33 cellular contexts compared by ENCODE assay signal in genomic region chr7:155396661-155397060, GRCh38.
"Had no signal": no experiment of that assay in that cellular context is flagged by ENCODE, and none has a peak within 500 bp of the region (broad histone marks: within the 10 kb centered on the region; RNA-seq: fewer than 3 reads in every experiment).

No MANE protein-coding gene starts in this region.

- H3K4me3 ChIP-seq: esophagus muscularis mucosa, gastrocnemius medialis had no signal

- H3K4me1 ChIP-seq: esophagus muscularis mucosa, foreskin keratinocyte, gastrocnemius medialis had no signal

- H3K4me1 Mint-ChIP-seq: activated B cell treated with CpG ODN at 0.5 μM for 24 hours; activated T-helper 17 cell treated with anti-CD3 and anti-CD28 coated beads, Interleukin-2, amount 50 U/mL, for 72 hours; T-helper 17 cell had no signal

- DNase-seq: activated B cell treated with CpG ODN at 0.5 μM for 24 hours; activated CD4-positive, alpha-beta T cell treated with anti-CD3 and anti-CD28 coated beads for 48 hours; activated CD4-positive, alpha-beta T cell treated with anti-CD3 and anti-CD28 coated beads, Interleukin-2, amount 50 U/mL, for 1 hour; activated CD4-positive, alpha-beta T cell treated with anti-CD3 and anti-CD28 coated beads, Interleukin-2, amount 50 U/mL, for 48 hours; activated CD8-positive, alpha-beta memory T cell treated with anti-CD3 and anti-CD28 coated beads for 24 hours; activated CD8-positive, alpha-beta T cell treated with anti-CD3 and anti-CD28 coated beads for 36 hours; activated effector memory CD4-positive, alpha-beta T cell treated with Interleukin-2 at 50 U/mL for 16 hours; activated gamma-delta T cell treated with Interleukin-2 at 50 U/mL for 16 hours; activated naive CD4-positive, alpha-beta T cell treated with anti-CD3 and anti-CD28 coated beads, Interleukin-2, amount 50 U/mL, for 16 hours; activated naive CD4-positive, alpha-beta T cell treated with Interleukin-2 at 50 U/mL for 16 hours; activated T-cell treated with anti-CD3 and anti-CD28 coated beads, Interleukin-2, amount 50 U/mL, for 4 hours; amniotic stem cell; anterior cingulate cortex; caudate nucleus; cortex of kidney; dermis blood vessel endothelial cell; effector CD4-positive, alpha-beta T cell; effector memory CD8-positive, alpha-beta T cell; erythroblast; foreskin keratinocyte; gastrocnemius medialis; glutamatergic neuron; T-helper 1 cell; T-helper 17 cell; T1000; WERI-Rb-1 had no signal

- H3K9me3 ChIP-seq: esophagus muscularis mucosa, gastrocnemius medialis had no signal

- H3K36me3 Mint-ChIP-seq: activated naive CD8-positive, alpha-beta T cell had no signal

- ATAC-seq: activated CD4-positive, CD25-positive, alpha-beta regulatory T cell treated with anti-CD3 and anti-CD28 coated beads, Interleukin-2, amount 50 U/mL, for 24 hours; activated CD8-positive, alpha-beta T cell treated with anti-CD3 and anti-CD28 coated beads for 36 hours; activated T-cell treated with anti-CD3 and anti-CD28 coated beads, Interleukin-2, amount 50 U/mL, for 4 hours; activated T-helper 17 cell treated with anti-CD3 and anti-CD28 coated beads, Interleukin-2, amount 50 U/mL, for 72 hours; effector memory CD8-positive, alpha-beta T cell; foreskin keratinocyte; gastrocnemius medialis; T-helper 17 cell had no signal

- H3K27ac ChIP-seq: esophagus muscularis mucosa, foreskin keratinocyte, gastrocnemius medialis, WERI-Rb-1 had no signal

- H3K36me3 ChIP-seq: esophagus muscularis mucosa, gastrocnemius medialis, WERI-Rb-1 had no signal

- H3K27ac Mint-ChIP-seq: activated B cell treated with CpG ODN at 0.5 μM for 24 hours; activated CD8-positive, alpha-beta T cell treated with anti-CD3 and anti-CD28 coated beads for 36 hours; activated naive CD8-positive, alpha-beta T cell; activated T-helper 17 cell treated with anti-CD3 and anti-CD28 coated beads, Interleukin-2, amount 50 U/mL, for 72 hours; effector memory CD8-positive, alpha-beta T cell; T-helper 17 cell; T-helper 2 cell treated with Interferon-gamma antibody and Interleukin-4, amounts not matched to agents 5 μg/mL and 100 μg/mL, for 36 hours had no signal

- H3K9me3 Mint-ChIP-seq: activated B cell treated with CpG ODN at 0.5 μM for 24 hours; activated CD8-positive, alpha-beta T cell treated with anti-CD3 and anti-CD28 coated beads for 36 hours; activated T-cell treated with anti-CD3 and anti-CD28 coated beads, Interleukin-2, amount 50 U/mL, for 4 hours; activated T-helper 17 cell treated with anti-CD3 and anti-CD28 coated beads, Interleukin-2, amount 50 U/mL, for 72 hours; effector memory CD8-positive, alpha-beta T cell; T-helper 2 cell treated with Interferon-gamma antibody and Interleukin-4, amounts not matched to agents 5 μg/mL and 100 μg/mL, for 36 hours had no signal

- FAIRE-seq: astrocyte, colon had no signal

- H3K4me3 Mint-ChIP-seq: activated B cell treated with CpG ODN at 0.5 μM for 24 hours; activated CD8-positive, alpha-beta T cell treated with anti-CD3 and anti-CD28 coated beads for 36 hours; activated naive CD8-positive, alpha-beta T cell; activated T-cell treated with anti-CD3 and anti-CD28 coated beads, Interleukin-2, amount 50 U/mL, for 4 hours; activated T-helper 17 cell treated with anti-CD3 and anti-CD28 coated beads, Interleukin-2, amount 50 U/mL, for 72 hours; effector memory CD8-positive, alpha-beta T cell; T-helper 17 cell; T-helper 2 cell treated with Interferon-gamma antibody and Interleukin-4, amounts not matched to agents 5 μg/mL and 100 μg/mL, for 36 hours had no signal
